Comparison of ENCODE assay signal across 9 cellular contexts in genomic region chr10:119516381-119517234, GRCh38. TPM values are rescaled to one million over a fixed set of nuclear protein-coding genes. Genes with fewer than 3 reads are reported as not detected.
DNase-seq lines count a peak whose midpoint lies in the region; ATAC-seq lines count a peak whose summit lies in the region.
"Had no signal": no experiment of that assay in that cellular context is flagged by ENCODE, and none has a peak within 500 bp of the region (broad histone marks: within the 10 kb centered on the region; RNA-seq: fewer than 3 reads in every experiment).

No MANE protein-coding gene starts in this region.

- H3K27me3 Mint-ChIP-seq in activated T-cell treated with anti-CD3 and anti-CD28 coated beads, Interleukin-2, amount 50 U/mL, for 4 hours (ENCODE audit: low read depth) = no peaks in the 10 kb centered on the region
- no peaks in the 10 kb centered on the region for H3K27me3 Mint-ChIP-seq in stimulated activated naive CD8-positive, alpha-beta T cell treated with anti-CD3 and anti-CD28 coated beads, Interleukin-15, Interleukin-2, amounts not matched to agents 100 ng/mL and 50 ng/mL, for 24 hours

- peaks cover 24% of the 10 kb centered on the region for H3K36me3 Mint-ChIP-seq in activated T-cell treated with anti-CD3 and anti-CD28 coated beads, Interleukin-2, amount 50 U/mL, for 4 hours (ENCODE audit: insufficient read depth)
- H3K36me3 Mint-ChIP-seq in stimulated activated naive CD8-positive, alpha-beta T cell treated with anti-CD3 and anti-CD28 coated beads, Interleukin-15, Interleukin-2, amounts not matched to agents 100 ng/mL and 50 ng/mL, for 24 hours (ENCODE audit: low read depth) = peaks cover 60% of the 10 kb centered on the region

- in situ Hi-C loops in ACHN (cut with HindIII; ENCODE audit: low pct_ligation_motif_present, low pct_unique_long_range_greater_than_20kb, low sequenced_read_pairs) = no loop called here

- H3K4me1 Mint-ChIP-seq in activated T-cell treated with anti-CD3 and anti-CD28 coated beads, Interleukin-2, amount 50 U/mL, for 4 hours (ENCODE audit: low read depth) = peaks cover 56% of the 10 kb centered on the region
- peaks cover 90% of the 10 kb centered on the region for H3K4me1 Mint-ChIP-seq in stimulated activated naive CD8-positive, alpha-beta T cell treated with anti-CD3 and anti-CD28 coated beads, Interleukin-15, Interleukin-2, amounts not matched to agents 100 ng/mL and 50 ng/mL, for 24 hours (ENCODE audit: low read depth)

- DNase-seq in NCI-H69 (lab: John Stamatoyannopoulos, UW) (peak; percentile 4), left lobe of liver (ENCODE audit: low spot score) (no peak), ACHN (no peak), NCI-H2171 treated with DMSO at 0.1 percent for 48 hours (lab: John Stamatoyannopoulos, UW) (no peak)
- peak; percentile 53 for DNase-seq in activated T-cell treated with anti-CD3 and anti-CD28 coated beads, Interleukin-2, amount 50 U/mL, for 4 hours

- H3K4me3 Mint-ChIP-seq in activated T-cell treated with anti-CD3 and anti-CD28 coated beads, Interleukin-2, amount 50 U/mL, for 4 hours = peak overlapping the region; percentile 56
- peak overlapping the region; percentile 53 for H3K4me3 Mint-ChIP-seq in stimulated activated naive CD8-positive, alpha-beta T cell treated with anti-CD3 and anti-CD28 coated beads, Interleukin-15, Interleukin-2, amounts not matched to agents 100 ng/mL and 50 ng/mL, for 24 hours

- H3K9me3 Mint-ChIP-seq in activated T-cell treated with anti-CD3 and anti-CD28 coated beads, Interleukin-2, amount 50 U/mL, for 4 hours = no peaks in the 10 kb centered on the region
- no peaks in the 10 kb centered on the region for H3K9me3 Mint-ChIP-seq in stimulated activated naive CD8-positive, alpha-beta T cell treated with anti-CD3 and anti-CD28 coated beads, Interleukin-15, Interleukin-2, amounts not matched to agents 100 ng/mL and 50 ng/mL, for 24 hours

- peak; percentile 53 for ATAC-seq in GM18499 (IDR thresholded peaks at IDR 0.05; ENCODE audit: insufficient read depth, unreplicated experiment)
- peak; percentile 59 for ATAC-seq in HG02623 (IDR thresholded peaks at IDR 0.05; ENCODE audit: unreplicated experiment)
- peak; percentile 80 to 86 for ATAC-seq in activated T-cell treated with anti-CD3 and anti-CD28 coated beads, Interleukin-2, amount 50 U/mL, for 4 hours
- peak; percentile 37 for ATAC-seq in left lobe of liver
- ATAC-seq: Panc1 had no signal

- H3K27ac Mint-ChIP-seq in stimulated activated naive CD8-positive, alpha-beta T cell treated with anti-CD3 and anti-CD28 coated beads, Interleukin-15, Interleukin-2, amounts not matched to agents 100 ng/mL and 50 ng/mL, for 24 hours = peak overlapping the region; percentile 96

RNA-seq across cellular contexts. Expression of gene RGS10, which starts 25.9 kb away (rescaled TPM):
- 100 to 1,000 TPM; 116 to 163 (median 137) TPM for total RNA-seq in activated T-cell treated with anti-CD3 and anti-CD28 coated beads, Interleukin-2, amount 50 U/mL, for 4 hours
- 1.3 TPM for total RNA-seq in left lobe of liver

Comparison
In these comparisons a context has a peak if more than half of its experiments do, and no peak if none do; other contexts are left out.
1. DNase-seq: peak in NCI-H69 (single experiment) and activated T-cell treated with anti-CD3 and anti-CD28 coated beads, Interleukin-2, amount 50 U/mL, for 4 hours (single experiment); none in left lobe of liver (single experiment), ACHN (single experiment) and NCI-H2171 treated with DMSO at 0.1 percent for 48 hours (single experiment).
2. RNA of gene RGS10, which starts 25.9 kb away (total RNA-seq): 116 to 163 TPM in activated T-cell treated with anti-CD3 and anti-CD28 coated beads, Interleukin-2, amount 50 U/mL, for 4 hours; 1.3 TPM in left lobe of liver (single experiment); every median in the first group is over 10 times any median in the second.
3. Peak in every context shown above with its lines, with median percentiles within 50 percentile points of each other: ATAC-seq.